In the genomic region with DNA sequence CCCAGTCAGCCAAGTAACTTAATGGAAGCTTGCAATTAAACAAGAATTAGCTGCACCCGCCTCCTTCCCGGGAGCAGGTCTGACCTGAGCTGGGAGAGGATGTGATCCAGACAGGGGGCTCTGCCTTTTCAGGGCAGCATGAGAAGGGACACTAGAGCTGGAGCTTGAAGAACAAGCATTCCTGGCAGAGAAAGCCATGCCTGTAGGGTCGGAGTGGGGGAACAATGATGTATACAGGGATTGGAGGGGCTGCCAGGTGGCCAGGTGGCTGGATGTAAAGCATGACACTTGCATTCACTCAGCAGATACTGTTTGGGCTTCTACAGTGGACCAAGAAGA, we compare ENCODE assay signal across 24 cellular contexts.
"Had no signal": no experiment of that assay in that cellular context is flagged by ENCODE, and none has a peak within 500 bp of the region (broad histone marks: within the 10 kb centered on the region; RNA-seq: fewer than 3 reads in every experiment).

No MANE protein-coding gene starts in this region.

- H3K9me3 Mint-ChIP-seq: activated naive CD4-positive, alpha-beta T cell treated with anti-CD3 and anti-CD28 coated beads for 36 hours; dendritic cell treated with granulocyte-macrophage colony-stimulating factor and Interleukin-4, amounts not matched to agents 40 ng/mL and 50 ng/mL, for 4 days; nephron; T-helper 1 cell treated with Interleukin-12 subunit alpha and Interleukin-12 subunit beta and Interleukin-4 antibody, amounts not matched to agents 30 μg/mL and 1 μg/mL, for 36 hours had no signal

- H3K4me2 ChIP-seq: hepatocyte, smooth muscle cell had no signal

- H3K4me3 ChIP-seq: body of pancreas, cardiac muscle cell, hepatocyte, sigmoid colon, smooth muscle cell, thoracic aorta, upper lobe of left lung had no signal

- H3K9me3 ChIP-seq: body of pancreas, sigmoid colon, thoracic aorta, upper lobe of left lung had no signal

- ATAC-seq: body of pancreas, left ventricle myocardium superior had no signal

- H3K4me1 ChIP-seq: body of pancreas had no signal

- H3K27ac ChIP-seq: body of pancreas, cardiac muscle cell, hepatocyte, thoracic aorta had no signal

- H3K27ac Mint-ChIP-seq: activated naive CD4-positive, alpha-beta T cell treated with anti-CD3 and anti-CD28 coated beads for 36 hours; dendritic cell treated with granulocyte-macrophage colony-stimulating factor and Interleukin-4, amounts not matched to agents 40 ng/mL and 50 ng/mL, for 4 days; T-helper 1 cell treated with Interleukin-12 subunit alpha and Interleukin-12 subunit beta and Interleukin-4 antibody, amounts not matched to agents 30 μg/mL and 1 μg/mL, for 36 hours had no signal

- H3K4me3 Mint-ChIP-seq: activated naive CD4-positive, alpha-beta T cell treated with anti-CD3 and anti-CD28 coated beads for 36 hours; dendritic cell treated with granulocyte-macrophage colony-stimulating factor and Interleukin-4, amounts not matched to agents 40 ng/mL and 50 ng/mL, for 4 days; nephron; T-helper 1 cell treated with Interleukin-12 subunit alpha and Interleukin-12 subunit beta and Interleukin-4 antibody, amounts not matched to agents 30 μg/mL and 1 μg/mL, for 36 hours had no signal

- DNase-seq: activated CD4-positive, alpha-beta T cell treated with anti-CD3 and anti-CD28 coated beads for 4 hours; activated CD4-positive, alpha-beta T cell treated with anti-CD3 and anti-CD28 coated beads, Interleukin-2, amount 50 U/mL, for 48 hours; activated CD4-positive, CD25-positive, alpha-beta regulatory T cell; activated naive CD4-positive, alpha-beta T cell treated with anti-CD3 and anti-CD28 coated beads for 36 hours; activated T-cell treated with anti-CD3 and anti-CD28 coated beads, Interleukin-2, amount 50 U/mL, for 48 hours; anterior cingulate cortex; body of pancreas; effector CD4-positive, alpha-beta T cell; foreskin melanocyte; left ventricle myocardium superior; mammary epithelial cell; occipital lobe; sigmoid colon; stimulated activated CD4-positive, alpha-beta T cell treated with anti-CD3 and anti-CD28 coated beads, Interleukin-15, amount 100 ng/mL, for 24 hours; stimulated activated naive CD4-positive, alpha-beta T cell treated with Interleukin-2 at 50 U/mL for 16 hours; upper lobe of left lung had no signal

- H3K27me3 ChIP-seq: body of pancreas, cardiac muscle cell, hepatocyte, sigmoid colon, upper lobe of left lung had no signal

- FAIRE-seq: endometrium had no signal

- H3K36me3 ChIP-seq: cardiac muscle cell, sigmoid colon, thoracic aorta, upper lobe of left lung had no signal

- H2AFZ ChIP-seq: hepatocyte had no signal
